17 cellular contexts compared by ENCODE assay signal in genomic region chr4:111406036-111406435, GRCh38.
"Had no signal": no experiment of that assay in that cellular context is flagged by ENCODE, and none has a peak within 500 bp of the region (broad histone marks: within the 10 kb centered on the region; RNA-seq: fewer than 3 reads in every experiment).

No MANE protein-coding gene starts in this region.

- H3K27ac ChIP-seq: coronary artery, ovary, suprapubic skin, thyroid gland, upper lobe of left lung, uterus had no signal

- DNase-seq: effector CD4-positive, alpha-beta T cell; endodermal cell; erythroblast; kidney glomerular epithelial cell; mammary epithelial cell; mucosa of descending colon; natural killer cell; ovary; right cardiac atrium; small intestine; stimulated activated CD4-positive, alpha-beta T cell treated with anti-CD3 and anti-CD28 coated beads, Interleukin-2, amount 100 ng/mL, for 48 hours; stimulated activated naive CD4-positive, alpha-beta T cell treated with Interleukin-2 at 50 U/mL for 16 hours; thyroid gland; upper lobe of left lung; uterus had no signal

- ATAC-seq: mucosa of descending colon, natural killer cell, right cardiac atrium had no signal

- H3K27me3 ChIP-seq: ovary, suprapubic skin, thyroid gland, upper lobe of left lung, uterus had no signal

- H3K36me3 ChIP-seq: ovary, suprapubic skin, thyroid gland, upper lobe of left lung, uterus had no signal

- H3K4me1 ChIP-seq: suprapubic skin, thyroid gland, upper lobe of left lung, uterus had no signal

- H3K9me3 ChIP-seq: mucosa of descending colon, ovary, suprapubic skin, thyroid gland, uterus had no signal

- H3K4me3 ChIP-seq: coronary artery, mucosa of descending colon, ovary, suprapubic skin, thyroid gland, upper lobe of left lung, uterus had no signal
